11 cellular contexts compared by ENCODE assay signal in the genomic region with DNA sequence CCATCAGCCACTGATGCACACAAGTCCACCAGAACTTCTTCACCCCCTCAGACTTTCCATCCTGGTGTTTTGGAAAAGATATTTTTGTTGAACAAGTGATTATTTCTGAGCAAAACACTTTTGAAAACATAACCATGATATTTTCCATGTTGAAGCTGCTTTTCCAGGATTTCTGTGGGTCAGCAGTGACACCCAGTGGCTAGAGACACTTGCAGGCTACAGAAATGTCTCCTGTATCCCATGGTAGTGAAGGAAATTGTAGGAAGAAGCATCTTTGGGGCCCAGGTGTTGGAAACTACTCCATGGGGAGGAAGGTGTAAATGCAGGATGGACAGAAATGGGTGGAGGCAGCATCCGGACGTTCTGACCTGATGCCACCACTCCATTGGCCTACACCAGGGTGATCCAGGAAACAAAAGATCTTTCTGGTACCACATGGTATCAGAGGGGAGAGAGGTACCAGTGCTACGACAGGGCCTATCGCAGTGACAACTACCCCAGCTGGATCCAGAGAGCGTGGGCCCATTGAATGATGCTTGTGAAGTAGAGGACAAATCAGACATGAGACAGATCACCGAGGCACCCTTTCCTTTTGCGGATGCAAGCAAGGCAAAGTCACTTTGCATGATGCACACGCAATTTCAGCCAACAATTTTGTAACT.
DNase-seq lines count a peak whose midpoint lies in the region; ATAC-seq, FAIRE-seq and TF ChIP-seq lines count a peak whose summit lies in the region.
"Had no signal": no experiment of that assay in that cellular context is flagged by ENCODE, and none has a peak within 500 bp of the region (broad histone marks: within the 10 kb centered on the region; RNA-seq: fewer than 3 reads in every experiment).

No MANE protein-coding gene starts in this region.

- TF ChIP-seq CTCF in bronchial epithelial cell (IDR thresholded peaks at IDR 0.05; ENCODE audit: insufficient read depth, low read length, severe bottlenecking), result peak; percentile 37

- no peaks in the 10 kb centered on the region for H3K27me3 ChIP-seq in bronchial epithelial cell (ENCODE audit: control insufficient read depth, insufficient read depth, low read length)

- FAIRE-seq in bronchial epithelial cell (lab: Jason Lieb, UNC), result no peak
- FAIRE-seq: A204.1, colon had no signal

- ATAC-seq in GM21723 (IDR thresholded peaks at IDR 0.05; ENCODE audit: unreplicated experiment) (no peak), HG02588 (IDR thresholded peaks at IDR 0.05; ENCODE audit: unreplicated experiment) (no peak)

- DNase-seq in NCI-H1417 (lab: John Stamatoyannopoulos, UW), result peak in 2 of 3 experiments; percentile 9 to 19
- no peak for DNase-seq in NCI-H1417 treated with DMSO at 0.1 percent for 48 hours (lab: John Stamatoyannopoulos, UW)
- DNase-seq in NCI-H2196 treated with DMSO at 0.1 percent for 48 hours (lab: John Stamatoyannopoulos, UW; ENCODE audit: unreplicated experiment), result peak; percentile 3
- peak; percentile 20 for DNase-seq in bronchial epithelial cell (ENCODE audit: low read depth)
- DNase-seq in pons (ENCODE audit: low spot score), result peak; percentile 20
- no peak for DNase-seq in GM19238 (ENCODE audit: insufficient read length, low spot score)

- no peaks in the 10 kb centered on the region for H3K36me3 ChIP-seq in bronchial epithelial cell (ENCODE audit: control insufficient read depth, insufficient read depth, low read length)

- H3K4me3 ChIP-seq in bronchial epithelial cell (ENCODE audit: low read depth, low read length), result no peak overlapping the region
- H3K4me3 ChIP-seq: SK-N-MC had no signal

Comparison
In these comparisons a context has a peak if more than half of its experiments do, and no peak if none do; other contexts are left out.
1. DNase-seq: peak in NCI-H1417 (2 of 3), NCI-H2196 treated with DMSO at 0.1 percent for 48 hours (single experiment), bronchial epithelial cell (single experiment) and pons (single experiment); none in NCI-H1417 treated with DMSO at 0.1 percent for 48 hours (single experiment) and GM19238 (single experiment).